Comparison of ENCODE assay signal across 2 cellular contexts in the genomic region with DNA sequence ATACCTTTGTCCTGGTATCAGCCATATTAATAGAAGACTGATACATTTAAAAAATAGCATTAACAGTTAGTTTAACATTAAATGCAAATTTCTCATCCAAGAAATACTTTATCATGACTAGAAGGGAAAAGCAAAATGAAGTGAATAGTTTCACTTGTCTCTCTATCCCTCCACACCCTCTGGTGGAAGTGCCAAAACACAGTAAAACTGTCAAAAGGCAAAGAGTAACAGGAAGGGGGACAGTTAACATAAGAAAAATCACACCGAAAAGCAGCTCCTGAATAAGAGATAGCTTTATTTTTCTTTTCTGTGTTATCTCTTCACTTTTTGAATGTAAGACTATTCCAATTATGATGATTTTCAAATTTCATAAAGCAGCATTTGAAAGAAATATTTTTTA.
TF ChIP-seq lines count a peak whose summit lies in the region.

No MANE protein-coding gene starts in this region.

TF ChIP-seq in HCT116, 20 proteins besides CTCF, POLR2A, EP300 and RAD21:
- TF ChIP-seq ELF1 (IDR thresholded peaks at IDR 0.05; ENCODE audit: borderline replicate concordance, low read depth) (no peak), SIN3A (IDR thresholded peaks at IDR 0.05; ENCODE audit: low read depth) (no peak), CEBPB (IDR thresholded peaks at IDR 0.05; ENCODE audit: low read depth) (no peak), JUND (IDR thresholded peaks at IDR 0.05) (no peak), EZH2 (IDR thresholded peaks at IDR 0.05) (no peak), POLR2AphosphoS5 (IDR thresholded peaks at IDR 0.05; ENCODE audit: low read depth, low read length) (no peak), SP1 (IDR thresholded peaks at IDR 0.05; ENCODE audit: low read depth) (no peak), FOSL1 (IDR thresholded peaks at IDR 0.05; ENCODE audit: low read depth) (no peak)
- TF ChIP-seq, protein P1, sequence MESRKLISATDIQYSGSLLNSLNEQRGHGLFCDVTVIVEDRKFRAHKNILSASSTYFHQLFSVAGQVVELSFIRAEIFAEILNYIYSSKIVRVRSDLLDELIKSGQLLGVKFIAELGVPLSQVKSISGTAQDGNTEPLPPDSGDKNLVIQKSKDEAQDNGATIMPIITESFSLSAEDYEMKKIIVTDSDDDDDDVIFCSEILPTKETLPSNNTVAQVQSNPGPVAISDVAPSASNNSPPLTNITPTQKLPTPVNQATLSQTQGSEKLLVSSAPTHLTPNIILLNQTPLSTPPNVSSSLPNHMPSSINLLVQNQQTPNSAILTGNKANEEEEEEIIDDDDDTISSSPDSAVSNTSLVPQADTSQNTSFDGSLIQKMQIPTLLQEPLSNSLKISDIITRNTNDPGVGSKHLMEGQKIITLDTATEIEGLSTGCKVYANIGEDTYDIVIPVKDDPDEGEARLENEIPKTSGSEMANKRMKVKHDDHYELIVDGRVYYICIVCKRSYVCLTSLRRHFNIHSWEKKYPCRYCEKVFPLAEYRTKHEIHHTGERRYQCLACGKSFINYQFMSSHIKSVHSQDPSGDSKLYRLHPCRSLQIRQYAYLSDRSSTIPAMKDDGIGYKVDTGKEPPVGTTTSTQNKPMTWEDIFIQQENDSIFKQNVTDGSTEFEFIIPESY (IDR thresholded peaks at IDR 0.05; ENCODE audit: extremely low read depth, insufficient replicate concordance, low read length) = no peak
- TF ChIP-seq, protein P2, sequence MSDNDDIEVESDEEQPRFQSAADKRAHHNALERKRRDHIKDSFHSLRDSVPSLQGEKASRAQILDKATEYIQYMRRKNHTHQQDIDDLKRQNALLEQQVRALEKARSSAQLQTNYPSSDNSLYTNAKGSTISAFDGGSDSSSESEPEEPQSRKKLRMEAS (IDR thresholded peaks at IDR 0.05) = no peak
TF ChIP-seq in HCT116: peak in this region for 0.

TF ChIP-seq in GM12878, 131 proteins besides CTCF, POLR2A, EP300 and RAD21:
- TF ChIP-seq SUPT20H (IDR thresholded peaks at IDR 0.05; ENCODE audit: borderline replicate concordance, control insufficient read depth, low read depth, low read length) (no peak), SMC3 (IDR thresholded peaks at IDR 0.05; ENCODE audit: borderline replicate concordance, low read length) (peak; percentile 38; the same call in 1 of the 2 replicates)
